In the genomic region with DNA sequence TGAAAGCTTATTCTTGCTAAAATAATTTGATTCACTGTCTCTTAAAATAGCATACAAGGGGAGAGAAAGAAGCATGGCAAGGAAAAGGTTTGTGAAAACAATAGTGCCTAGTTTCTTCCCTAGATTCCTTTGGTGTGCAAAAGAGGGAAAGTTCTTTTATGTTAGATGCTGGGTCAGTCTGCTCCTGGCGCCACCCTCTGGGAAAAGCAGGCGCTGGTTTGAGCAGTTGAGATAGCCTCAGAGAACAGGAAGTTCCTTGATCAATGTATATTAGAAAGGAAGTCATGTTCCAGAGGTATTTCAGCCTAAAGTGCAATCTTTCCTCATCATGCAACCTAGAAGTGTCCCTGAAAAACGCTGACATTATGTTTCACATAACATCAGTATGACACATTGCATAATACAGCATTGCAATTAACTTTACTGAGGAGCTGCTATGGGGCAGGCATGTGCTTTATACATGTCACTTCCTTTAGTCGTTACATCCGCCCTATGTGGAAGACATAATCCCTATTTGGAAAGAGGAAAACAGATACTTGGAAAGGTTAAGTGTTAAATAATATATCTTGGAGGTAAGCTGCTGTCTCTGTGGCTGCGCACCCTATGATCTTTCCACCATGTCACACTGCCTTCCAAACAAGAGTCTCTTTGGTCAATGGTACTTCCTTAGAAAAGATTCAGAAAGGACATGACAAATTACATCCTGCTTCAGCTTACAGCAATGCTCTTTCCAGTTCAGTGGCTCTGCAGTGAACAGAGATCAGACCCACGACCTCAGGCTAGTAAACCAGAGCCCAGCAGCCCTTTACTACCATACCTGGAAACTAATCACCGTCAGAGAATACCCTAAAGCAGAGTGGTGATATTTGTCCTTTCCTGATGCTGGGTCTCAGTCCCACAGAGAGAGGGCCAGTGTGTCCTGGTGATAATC, we compare ENCODE assay signal across 10 cellular contexts.
DNase-seq lines count a peak whose midpoint lies in the region; ATAC-seq and TF ChIP-seq lines count a peak whose summit lies in the region.
"Had no signal": no experiment of that assay in that cellular context is flagged by ENCODE, and none has a peak within 500 bp of the region (broad histone marks: within the 10 kb centered on the region; RNA-seq: fewer than 3 reads in every experiment).

No MANE protein-coding gene starts in this region.

- peak; percentile 57 for ATAC-seq in GM21526 (IDR thresholded peaks at IDR 0.05; ENCODE audit: low FRiP score, unreplicated experiment)
- ATAC-seq in GM21786 (IDR thresholded peaks at IDR 0.05; ENCODE audit: unreplicated experiment): no peak

- no peak overlapping the region for H3K4me3 ChIP-seq in AG04449 (ENCODE audit: low read depth, low read length)
- H3K4me3 ChIP-seq: ascending aorta, thoracic aorta had no signal

- CTCF ChIA-PET in AG04449 (lab: Yijun Ruan, JAX): interaction anchor here (0.7 to 2.9 kb wide), 7 partner anchors 26 to 424 kb away, joined by 3 to 19 read pairs (median 3); no protein-coding TSS in a partner anchor
- CTCF ChIA-PET in RWPE1 (lab: Yijun Ruan, JAX): interaction anchor here (0.6 kb wide), 1 partner anchor 90 kb away, joined by 3 read pairs; no protein-coding TSS in a partner anchor

- no peak overlapping the region for H3K4me3 Mint-ChIP-seq in glutamatergic neuron (ENCODE audit: unreplicated experiment)

- peaks cover 10% of the 10 kb centered on the region for H3K4me1 Mint-ChIP-seq in glutamatergic neuron (ENCODE audit: low read depth, unreplicated experiment)

- POLR2A ChIA-PET in AG04449 (lab: Yijun Ruan, JAX) (no interaction called here), RWPE1 (lab: Yijun Ruan, JAX; ENCODE audit: low non-redundant PET) (no interaction called here)

- H3K9me3 Mint-ChIP-seq in glutamatergic neuron (ENCODE audit: unreplicated experiment): no peaks in the 10 kb centered on the region

- H3K27ac ChIP-seq in RWPE1: no peak overlapping the region
- H3K27ac ChIP-seq: ascending aorta, thoracic aorta had no signal

- TF ChIP-seq CTCF in AG04449 (IDR thresholded peaks at IDR 0.05; ENCODE audit: insufficient read depth, low read length, missing control alignments) (peak; percentile 47), RWPE1 (conservative IDR thresholded peaks at IDR 0.05; ENCODE audit: low read depth) (0 out of 2 replicates have a peak, but pooled peaks have one; percentile 15), glutamatergic neuron (IDR thresholded peaks at IDR 0.05; ENCODE audit: partially characterized antibody, unreplicated experiment) (no peak)

- H3K27ac Mint-ChIP-seq in glutamatergic neuron (ENCODE audit: unreplicated experiment): no peak overlapping the region

- H3K36me3 Mint-ChIP-seq in glutamatergic neuron (ENCODE audit: unreplicated experiment): no peaks in the 10 kb centered on the region

- DNase-seq in AG04449 (ENCODE audit: low read depth, low spot score): no peak
- DNase-seq in RWPE1 (ENCODE audit: low spot score): no peak
- peak; percentile 41 for DNase-seq in glutamatergic neuron
- no peak for DNase-seq in SHP77 (lab: John Stamatoyannopoulos, UW)
- DNase-seq in CD1c-positive myeloid dendritic cell (ENCODE audit: extremely low spot score): no peak
- no peak for DNase-seq in NCI-H2171 (lab: John Stamatoyannopoulos, UW)

- no peaks in the 10 kb centered on the region for H3K27me3 Mint-ChIP-seq in glutamatergic neuron (ENCODE audit: unreplicated experiment)
